27 cellular contexts compared by ENCODE assay signal in genomic region chr14:24851837-24852236, GRCh38.
DNase-seq lines count a peak whose midpoint lies in the region; ATAC-seq, FAIRE-seq and TF ChIP-seq lines count a peak whose summit lies in the region.
"Had no signal": no experiment of that assay in that cellular context is flagged by ENCODE, and none has a peak within 500 bp of the region (broad histone marks: within the 10 kb centered on the region; RNA-seq: fewer than 3 reads in every experiment).

No MANE protein-coding gene starts in this region.

- H2AFZ ChIP-seq in HepG2 (ENCODE audit: low read length): no peak overlapping the region

- TF ChIP-seq EP300 in HepG2 (IDR thresholded peaks at IDR 0.05; ENCODE audit: low read depth in 2 of 2, low read length in 2 of 2): no peak
- TF ChIP-seq EP300 in HepG2 (CRISPR knock-in tag; IDR thresholded peaks at IDR 0.05; ENCODE audit: borderline replicate concordance): no peak

- H3K9ac ChIP-seq in HepG2 (ENCODE audit: insufficient read depth, low read depth, low read length): no peak overlapping the region
- H3K9ac ChIP-seq: SK-N-SH had no signal

- TF ChIP-seq CTCF in HepG2 (CRISPR knock-in tag; IDR thresholded peaks at IDR 0.05): no peak
- no peak for TF ChIP-seq CTCF in right lobe of liver (IDR thresholded peaks at IDR 0.05)
- no peak for TF ChIP-seq CTCF in cardiac fibroblast (IDR thresholded peaks at IDR 0.05; ENCODE audit: low read depth, low read length)
- TF ChIP-seq CTCF in Caco-2 (IDR thresholded peaks at IDR 0.05; ENCODE audit: insufficient read depth in 1 of 2, low read depth in 1 of 2, low read length in 1 of 2, severe bottlenecking in 1 of 2, unreplicated experiment in 1 of 2): no peak

- no peak for FAIRE-seq in HepG2 (lab: Jason Lieb, UNC)
- FAIRE-seq: A204.1, D721Med, endothelial cell of umbilical vein had no signal

- no peaks in the 10 kb centered on the region for H4K20me1 ChIP-seq in HepG2 (ENCODE audit: insufficient read depth, low read length)

- DNase-seq in HepG2 (ENCODE audit: low spot score): no peak
- no peak for DNase-seq in right lobe of liver
- peak; percentile 29 to 48 for DNase-seq in cardiac fibroblast (ENCODE audit: low read depth in 2 of 2)
- no peak for DNase-seq in left colon
- DNase-seq in NCI-H2029 treated with DMSO at 0.1 percent for 48 hours (lab: John Stamatoyannopoulos, UW): no peak
- DNase-seq in Caco-2: no peak
- no peak for DNase-seq in stimulated activated CD4-positive, alpha-beta T cell treated with anti-CD3 and anti-CD28 coated beads, Interleukin-2, amount 100 ng/mL, for 48 hours
- DNase-seq: activated CD4-positive, alpha-beta T cell treated with anti-CD3 and anti-CD28 coated beads for 1 hour; activated CD8-positive, alpha-beta memory T cell treated with anti-CD3 and anti-CD28 coated beads for 24 hours; activated T-cell treated with anti-CD3 and anti-CD28 coated beads, Interleukin-2, amount 50 U/mL, for 72 hours; BE2C; body of pancreas; NCI-H1694 treated with DMSO at 0.1 percent for 48 hours; NCI-H345; ovary; sigmoid colon; SK-N-SH; stimulated activated CD4-positive, alpha-beta T cell treated with anti-CD3 and anti-CD28 coated beads, Interleukin-1b, Interleukin-23, amount 100 ng/mL, for 48 hours; T-helper 9 cell had no signal

- H3K27ac ChIP-seq in HepG2 (ENCODE audit: extremely low read length, insufficient read depth, low read length) (no peak overlapping the region), right lobe of liver (no peak overlapping the region)
- H3K27ac ChIP-seq: body of pancreas, ovary, sigmoid colon had no signal

- H3K27me3 Mint-ChIP-seq in Caco-2 (ENCODE audit: insufficient read depth, unreplicated experiment): no peaks in the 10 kb centered on the region
- H3K27me3 Mint-ChIP-seq: type B pancreatic cell had no signal

- H3K36me3 Mint-ChIP-seq in Caco-2 (ENCODE audit: insufficient read depth, unreplicated experiment): peaks cover 10% of the 10 kb centered on the region
- H3K36me3 Mint-ChIP-seq: activated naive CD4-positive, alpha-beta T cell treated with anti-CD3 and anti-CD28 coated beads, Interleukin-2, amount 50 U/mL, for 72 hours had no signal

- TF ChIP-seq POLR2A in HepG2 (IDR thresholded peaks at IDR 0.05; ENCODE audit: insufficient read depth in 1 of 2, low read depth in 2 of 2, low read length in 2 of 2) (no peak), right lobe of liver (IDR thresholded peaks at IDR 0.05) (no peak)

- BruUV-seq in HepG2 (replicated peaks; lab: Mats Ljungman, UMichigan) (no TSS peak), Caco-2 (replicated peaks; lab: Mats Ljungman, UMichigan) (no TSS peak)

- no peak overlapping the region for H3K4me2 ChIP-seq in HepG2 (ENCODE audit: low read depth, low read length)
- H3K4me2 ChIP-seq: SK-N-SH had no signal

- H3K4me3 Mint-ChIP-seq in Caco-2 (ENCODE audit: unreplicated experiment): no peak overlapping the region
- H3K4me3 Mint-ChIP-seq: activated T-cell treated with anti-CD3 and anti-CD28 coated beads, Interleukin-2, amount 50 U/mL, for 72 hours; stimulated activated naive CD8-positive, alpha-beta T cell treated with anti-CD3 and anti-CD28 coated beads, Interleukin-15, Interleukin-2, amounts not matched to agents 100 ng/mL and 50 ng/mL, for 24 hours; type B pancreatic cell had no signal

- TF ChIP-seq RAD21 in HepG2 (CRISPR knock-in tag; IDR thresholded peaks at IDR 0.05): no peak

- H3K27me3 ChIP-seq in HepG2 (ENCODE audit: control insufficient read depth in 1 of 2, insufficient read depth in 2 of 2, low read length in 2 of 2): no peaks in the 10 kb centered on the region
- H3K27me3 ChIP-seq in right lobe of liver: no peaks in the 10 kb centered on the region
- no peaks in the 10 kb centered on the region for H3K27me3 ChIP-seq in Caco-2 (replicated peaks; ENCODE audit: control insufficient read depth, insufficient read depth, low read length)
- H3K27me3 ChIP-seq: BE2C, body of pancreas, ovary, sigmoid colon had no signal

- no peaks in the 10 kb centered on the region for H3K79me2 ChIP-seq in HepG2 (ENCODE audit: insufficient read depth, low read length)

- no peak overlapping the region for H3K4me3 ChIP-seq in HepG2 (replicated peaks in 1 of 3; ENCODE audit: insufficient read depth in 1 of 3, low read depth in 2 of 3, low read length in 3 of 3)
- no peak overlapping the region for H3K4me3 ChIP-seq in right lobe of liver
- no peak overlapping the region for H3K4me3 ChIP-seq in cardiac fibroblast (replicated peaks in 1 of 2; ENCODE audit: low read depth in 2 of 2, low read length in 2 of 2)
- no peak overlapping the region for H3K4me3 ChIP-seq in Caco-2 (ENCODE audit: low read depth, low read length)
- H3K4me3 ChIP-seq: body of pancreas, ovary, sigmoid colon had no signal

- ATAC-seq in HepG2: no peak; the same call in 2 of the 3 replicates
- no peak for ATAC-seq in right lobe of liver
- ATAC-seq in left colon: peak; percentile 63
- ATAC-seq in GM19324 (IDR thresholded peaks at IDR 0.05; ENCODE audit: low FRiP score, unreplicated experiment): no peak
- ATAC-seq: activated naive CD4-positive, alpha-beta T cell treated with anti-CD3 and anti-CD28 coated beads, Interleukin-2, amount 50 U/mL, for 72 hours; activated T-cell treated with anti-CD3 and anti-CD28 coated beads, Interleukin-2, amount 50 U/mL, for 72 hours; body of pancreas; Panc1 had no signal

- no peak overlapping the region for H3K27ac Mint-ChIP-seq in Caco-2 (ENCODE audit: unreplicated experiment)
- H3K27ac Mint-ChIP-seq: activated naive CD4-positive, alpha-beta T cell treated with anti-CD3 and anti-CD28 coated beads, Interleukin-2, amount 50 U/mL, for 72 hours; activated T-cell treated with anti-CD3 and anti-CD28 coated beads, Interleukin-2, amount 50 U/mL, for 72 hours; stimulated activated naive CD8-positive, alpha-beta T cell treated with anti-CD3 and anti-CD28 coated beads, Interleukin-15, Interleukin-2, amounts not matched to agents 100 ng/mL and 50 ng/mL, for 24 hours had no signal

- in situ Hi-C loops in HepG2 (cut with HindIII; ENCODE audit: extremely low pct_ligation_motif_present, low pct_unique_long_range_greater_than_20kb): no loop called here

- intact Hi-C loops in HepG2 (cut with micrococcal nuclease; ENCODE audit: unreplicated experiment): no loop called here
- intact Hi-C loops in right lobe of liver (cut with DNase I): no loop called here
- intact Hi-C loops in left colon (cut with DNase I, micrococcal nuclease): no loop called here
- intact Hi-C loops in Caco-2 (cut with micrococcal nuclease; ENCODE audit: unreplicated experiment): no loop called here

- H3K9me3 ChIP-seq in HepG2 (ENCODE audit: low read length): no peaks in the 10 kb centered on the region
- no peaks in the 10 kb centered on the region for H3K9me3 ChIP-seq in right lobe of liver
- no peaks in the 10 kb centered on the region for H3K9me3 ChIP-seq in Caco-2
- H3K9me3 ChIP-seq: BE2C, body of pancreas, ovary, sigmoid colon, SK-N-SH had no signal

- H3K4me1 Mint-ChIP-seq in Caco-2 (ENCODE audit: low read depth, unreplicated experiment): no peaks in the 10 kb centered on the region

- H3K36me3 ChIP-seq in HepG2 (replicated peaks in 1 of 2; ENCODE audit: control insufficient read depth in 1 of 2, insufficient read depth in 2 of 2, low read length in 2 of 2): peaks cover 0 to 2% of the 10 kb centered on the region in 2 experiments; a peak in 3 of 5 replicates
- no peaks in the 10 kb centered on the region for H3K36me3 ChIP-seq in right lobe of liver
- no peaks in the 10 kb centered on the region for H3K36me3 ChIP-seq in Caco-2 (ENCODE audit: control insufficient read depth, insufficient read depth, low read length)
- H3K36me3 ChIP-seq: BE2C, ovary had no signal

- POLR2A ChIA-PET in HepG2 (lab: Yijun Ruan, JAX): no interaction called here
- POLR2A ChIA-PET in Caco-2 (lab: Charles Lee): no interaction called here

- H3K4me1 ChIP-seq in HepG2 (ENCODE audit: insufficient read depth, low read length): peaks cover 8% of the 10 kb centered on the region; the same call in 1 of the 2 replicates
- H3K4me1 ChIP-seq in right lobe of liver: no peaks in the 10 kb centered on the region
- peaks cover 15% of the 10 kb centered on the region for H3K4me1 ChIP-seq in Caco-2
- H3K4me1 ChIP-seq: BE2C had no signal

- H3K9me3 Mint-ChIP-seq in Caco-2 (ENCODE audit: unreplicated experiment): no peaks in the 10 kb centered on the region
- H3K9me3 Mint-ChIP-seq: activated naive CD4-positive, alpha-beta T cell treated with anti-CD3 and anti-CD28 coated beads, Interleukin-2, amount 50 U/mL, for 72 hours; activated T-cell treated with anti-CD3 and anti-CD28 coated beads, Interleukin-2, amount 50 U/mL, for 72 hours; stimulated activated naive CD8-positive, alpha-beta T cell treated with anti-CD3 and anti-CD28 coated beads, Interleukin-15, Interleukin-2, amounts not matched to agents 100 ng/mL and 50 ng/mL, for 24 hours; type B pancreatic cell had no signal

- CTCF ChIA-PET in HepG2 (lab: Yijun Ruan, JAX; ENCODE audit: low intra/inter-chr PET ratio, low total read pairs) (no interaction called here), Caco-2 (lab: Charles Lee) (interaction anchor here (1.0 kb wide), 1 partner anchor 46 kb away, joined by 3 read pairs; no protein-coding TSS in a partner anchor)

TF ChIP-seq in HepG2, 621 proteins besides CTCF, POLR2A, EP300 and RAD21:
- TF ChIP-seq ZNF839 (CRISPR knock-in tag; IDR thresholded peaks at IDR 0.05; ENCODE audit: borderline replicate concordance): no peak
- no peak for TF ChIP-seq ZNF672 (CRISPR knock-in tag; IDR thresholded peaks at IDR 0.05)
- no peak for TF ChIP-seq MBNL3 (CRISPR knock-in tag; conservative IDR thresholded peaks at IDR 0.05)
- 0 out of 2 replicates have a peak, but pooled peaks have one; percentile 57 for TF ChIP-seq SMYD3 (CRISPR knock-in tag; IDR thresholded peaks at IDR 0.05)
- TF ChIP-seq ETV5 (CRISPR knock-in tag; IDR thresholded peaks at IDR 0.05; ENCODE audit: borderline replicate concordance): no peak
- 0 out of 2 replicates have a peak, but pooled peaks have one; percentile 5 for TF ChIP-seq KAT2B (IDR thresholded peaks at IDR 0.05; ENCODE audit: borderline replicate concordance, low read depth, low read length)

Comparison
In these comparisons a context has a peak if more than half of its experiments do, and no peak if none do; other contexts are left out.
1. DNase-seq: peak in cardiac fibroblast (2 of 2); none in HepG2 (single experiment), right lobe of liver (0 of 3), left colon (0 of 2), NCI-H2029 treated with DMSO at 0.1 percent for 48 hours (single experiment), Caco-2 (0 of 2) and stimulated activated CD4-positive, alpha-beta T cell treated with anti-CD3 and anti-CD28 coated beads, Interleukin-2, amount 100 ng/mL, for 48 hours (0 of 2).